8 cellular contexts compared by ENCODE assay signal in the genomic region with DNA sequence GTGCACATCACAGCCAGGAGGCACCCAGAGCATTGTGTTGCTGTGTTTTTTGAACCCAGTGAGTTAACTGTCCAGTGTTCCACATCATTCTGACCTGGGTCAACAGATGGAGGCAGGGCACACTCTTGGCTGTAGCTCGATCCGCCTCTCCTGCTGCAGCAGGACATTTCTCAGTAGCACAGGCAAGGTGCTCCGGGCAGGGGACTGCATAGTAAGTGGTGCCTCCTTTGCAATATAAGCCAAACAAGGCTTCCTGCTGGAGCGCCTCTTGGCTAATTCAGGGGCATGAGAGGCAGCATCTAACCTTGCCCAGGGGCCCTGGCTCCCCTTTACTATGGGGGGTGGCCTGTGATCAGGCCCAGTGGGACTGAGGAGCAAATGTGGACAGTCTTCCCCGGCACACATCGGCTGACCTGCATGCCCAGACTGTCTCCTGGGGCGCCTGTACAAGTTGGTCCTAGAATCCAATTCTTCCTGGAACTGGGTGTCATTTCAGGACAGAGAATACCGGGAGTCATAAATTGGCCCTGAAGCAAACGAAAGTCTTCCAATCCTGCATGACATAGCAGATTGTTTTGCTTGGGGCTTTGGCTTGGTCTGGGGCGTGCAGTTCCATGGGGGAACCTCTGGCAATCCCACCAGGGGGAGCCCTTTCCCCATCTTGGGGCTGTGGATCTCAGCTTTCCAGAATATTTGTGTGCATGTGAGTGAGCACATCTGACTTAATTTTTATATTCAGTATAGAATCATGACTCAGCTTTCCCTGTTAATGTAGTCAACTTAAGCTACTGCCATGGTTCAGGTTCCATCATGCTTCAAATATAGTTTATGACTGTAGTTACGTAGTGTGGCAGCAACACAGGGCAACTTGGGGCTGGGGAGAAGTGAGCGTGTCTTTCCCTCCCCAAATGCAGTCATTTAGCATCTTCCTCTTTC. TPM values are rescaled to one million over a fixed set of nuclear protein-coding genes. Genes with fewer than 3 reads are reported as not detected.
DNase-seq lines count a peak whose midpoint lies in the region; ATAC-seq, FAIRE-seq and TF ChIP-seq lines count a peak whose summit lies in the region.

No MANE protein-coding gene starts in this region.

- no peaks in the 10 kb centered on the region for H3K9me3 Mint-ChIP-seq in CD4-positive, alpha-beta T cell
- H3K9me3 Mint-ChIP-seq in activated T-cell treated with anti-CD3 and anti-CD28 coated beads, Interleukin-2, amount 50 U/mL, for 4 hours: no peaks in the 10 kb centered on the region

- H3K27me3 Mint-ChIP-seq in CD4-positive, alpha-beta T cell: no peaks in the 10 kb centered on the region
- no peaks in the 10 kb centered on the region for H3K27me3 Mint-ChIP-seq in activated T-cell treated with anti-CD3 and anti-CD28 coated beads, Interleukin-2, amount 50 U/mL, for 4 hours (ENCODE audit: low read depth)

- peak; percentile 64 to 85 (median 76) for DNase-seq in CD4-positive, alpha-beta T cell
- DNase-seq in HTR-8/SVneo (ENCODE audit: insufficient read length, low spot score) (peak; percentile 87), esophagus muscularis mucosa (ENCODE audit: extremely low spot score) (peak; percentile 97)
- DNase-seq in activated T-cell treated with anti-CD3 and anti-CD28 coated beads, Interleukin-2, amount 50 U/mL, for 4 hours: peak; percentile 85
- DNase-seq in stimulated activated CD8-positive, alpha-beta memory T cell treated with anti-CD3 and anti-CD28 coated beads, Interleukin-4, amount 100 ng/mL, for 24 hours (ENCODE audit: low read depth): peak; percentile 72

- no peaks in the 10 kb centered on the region for H3K36me3 ChIP-seq in esophagus muscularis mucosa
- H3K36me3 ChIP-seq in muscle layer of duodenum (ENCODE audit: control insufficient read depth in 1 of 2, insufficient read depth in 2 of 2, low read length in 2 of 2): no peaks in the 10 kb centered on the region

- TF ChIP-seq POLR2A in esophagus muscularis mucosa (IDR thresholded peaks at IDR 0.05; ENCODE audit: low read depth): no peak

- peak overlapping the region; percentile 91 for H3K27ac Mint-ChIP-seq in CD4-positive, alpha-beta T cell

- TF ChIP-seq EP300 in esophagus muscularis mucosa (IDR thresholded peaks at IDR 0.05): peak; percentile 75

- H3K4me1 ChIP-seq in esophagus muscularis mucosa (peaks cover 12 to 33% (median 25%) of the 10 kb centered on the region in 4 donors), muscle layer of duodenum (ENCODE audit: control insufficient read depth in 1 of 2, insufficient read depth in 2 of 2, low read length in 2 of 2) (peaks cover 6 to 21% of the 10 kb centered on the region in 2 donors)

- CTCF ChIA-PET in CD4-positive, alpha-beta T cell (lab: Charles Lee): interaction anchor here (0.6 to 2.9 kb wide), 28 partner anchors 8 to 697 kb away, joined by 3 to 17 read pairs (median 3); a partner anchor contains a TSS

- peaks cover 29% of the 10 kb centered on the region for H3K36me3 Mint-ChIP-seq in CD4-positive, alpha-beta T cell (ENCODE audit: low read depth)
- H3K36me3 Mint-ChIP-seq in activated T-cell treated with anti-CD3 and anti-CD28 coated beads, Interleukin-2, amount 50 U/mL, for 4 hours (ENCODE audit: insufficient read depth): peaks cover 9% of the 10 kb centered on the region

- ATAC-seq in CD4-positive, alpha-beta T cell (ENCODE audit: poor library complexity): peak; percentile 84
- peak; percentile 83 to 84 for ATAC-seq in activated T-cell treated with anti-CD3 and anti-CD28 coated beads, Interleukin-2, amount 50 U/mL, for 4 hours
- no peak for ATAC-seq in HG02610 (IDR thresholded peaks at IDR 0.05; ENCODE audit: unreplicated experiment)

- peak overlapping the region; percentile 92 for H3K4me3 Mint-ChIP-seq in CD4-positive, alpha-beta T cell
- H3K4me3 Mint-ChIP-seq in activated T-cell treated with anti-CD3 and anti-CD28 coated beads, Interleukin-2, amount 50 U/mL, for 4 hours: peak overlapping the region; percentile 91

- 75% methylated on average over 2 of the region's 12 CpGs for WGBS in esophagus muscularis mucosa

- POLR2A ChIA-PET in CD4-positive, alpha-beta T cell (lab: Charles Lee): interaction anchor here (0.6 to 3.5 kb wide), 9 partner anchors 35 to 251 kb away, joined by 3 to 13 read pairs (median 5); a partner anchor contains a TSS

- no peaks in the 10 kb centered on the region for H3K27me3 ChIP-seq in CD4-positive, alpha-beta T cell (ENCODE audit: control insufficient read depth, insufficient read depth, low read length)
- no peaks in the 10 kb centered on the region for H3K27me3 ChIP-seq in esophagus muscularis mucosa
- no peaks in the 10 kb centered on the region for H3K27me3 ChIP-seq in muscle layer of duodenum (ENCODE audit: low read depth, low read length)

- TF ChIP-seq CTCF in CD4-positive, alpha-beta T cell (IDR thresholded peaks at IDR 0.05): peak; percentile 82
- peak; percentile 92 to 97 (median 95) for TF ChIP-seq CTCF in esophagus muscularis mucosa (IDR thresholded peaks at IDR 0.05)

- no peak overlapping the region for H3K27ac ChIP-seq in CD4-positive, alpha-beta T cell (ENCODE audit: low read depth, low read length)
- H3K27ac ChIP-seq in esophagus muscularis mucosa (replicated peaks in 1 of 4) (peak overlapping the region; percentile 54 to 85 (median 74)), muscle layer of duodenum (ENCODE audit: low read length) (peak overlapping the region; percentile 39)

- H3K4me1 Mint-ChIP-seq in CD4-positive, alpha-beta T cell (ENCODE audit: low read depth): peaks cover 79% of the 10 kb centered on the region
- peaks cover 80% of the 10 kb centered on the region for H3K4me1 Mint-ChIP-seq in activated T-cell treated with anti-CD3 and anti-CD28 coated beads, Interleukin-2, amount 50 U/mL, for 4 hours (ENCODE audit: low read depth)

- no peaks in the 10 kb centered on the region for H3K9me3 ChIP-seq in CD4-positive, alpha-beta T cell (ENCODE audit: control insufficient read depth, low read length)
- H3K9me3 ChIP-seq in esophagus muscularis mucosa (no peaks in the 10 kb centered on the region), muscle layer of duodenum (ENCODE audit: control insufficient read depth in 1 of 2, low read length in 2 of 2) (no peaks in the 10 kb centered on the region)

- intact Hi-C loops in CD4-positive, alpha-beta T cell (cut with DNase I, micrococcal nuclease): loop anchor here (1.0 to 5.0 kb wide), 6 partner anchors 49 to 259 kb away; a partner anchor contains a TSS
- intact Hi-C loops in esophagus muscularis mucosa (cut with DNase I): loop anchor here (1.0 to 5.0 kb wide), 2 partner anchors 49 to 254 kb away; no protein-coding TSS in a partner anchor

- FAIRE-seq in HTR-8/SVneo (lab: Jason Lieb, UNC): peak; percentile 51

- H3K4me3 ChIP-seq in esophagus muscularis mucosa (peak overlapping the region in 2 of 4 donors; percentile 12 to 16), muscle layer of duodenum (ENCODE audit: low read depth in 1 of 2, low read length in 2 of 2) (peak overlapping the region; percentile 17 to 34)

TF ChIP-seq in PFSK-1, 5 proteins besides CTCF, POLR2A, EP300 and RAD21:
- TF ChIP-seq TAF1 (IDR thresholded peaks at IDR 0.05; ENCODE audit: borderline replicate concordance, insufficient read depth, low read length): no peak
- TF ChIP-seq FOXP2 (optimal IDR thresholded peaks at IDR 0.05; ENCODE audit: borderline replicate concordance, extremely low read depth, extremely low read length, insufficient read depth): no peak
- TF ChIP-seq SIN3A (IDR thresholded peaks at IDR 0.05; ENCODE audit: borderline replicate concordance, insufficient read depth, low read length): 0 out of 2 replicates have a peak, but pooled peaks have one; percentile 26
- no peak for TF ChIP-seq POLR2AphosphoS5 (IDR thresholded peaks at IDR 0.05; ENCODE audit: low read depth, low read length)
- TF ChIP-seq, protein P1, sequence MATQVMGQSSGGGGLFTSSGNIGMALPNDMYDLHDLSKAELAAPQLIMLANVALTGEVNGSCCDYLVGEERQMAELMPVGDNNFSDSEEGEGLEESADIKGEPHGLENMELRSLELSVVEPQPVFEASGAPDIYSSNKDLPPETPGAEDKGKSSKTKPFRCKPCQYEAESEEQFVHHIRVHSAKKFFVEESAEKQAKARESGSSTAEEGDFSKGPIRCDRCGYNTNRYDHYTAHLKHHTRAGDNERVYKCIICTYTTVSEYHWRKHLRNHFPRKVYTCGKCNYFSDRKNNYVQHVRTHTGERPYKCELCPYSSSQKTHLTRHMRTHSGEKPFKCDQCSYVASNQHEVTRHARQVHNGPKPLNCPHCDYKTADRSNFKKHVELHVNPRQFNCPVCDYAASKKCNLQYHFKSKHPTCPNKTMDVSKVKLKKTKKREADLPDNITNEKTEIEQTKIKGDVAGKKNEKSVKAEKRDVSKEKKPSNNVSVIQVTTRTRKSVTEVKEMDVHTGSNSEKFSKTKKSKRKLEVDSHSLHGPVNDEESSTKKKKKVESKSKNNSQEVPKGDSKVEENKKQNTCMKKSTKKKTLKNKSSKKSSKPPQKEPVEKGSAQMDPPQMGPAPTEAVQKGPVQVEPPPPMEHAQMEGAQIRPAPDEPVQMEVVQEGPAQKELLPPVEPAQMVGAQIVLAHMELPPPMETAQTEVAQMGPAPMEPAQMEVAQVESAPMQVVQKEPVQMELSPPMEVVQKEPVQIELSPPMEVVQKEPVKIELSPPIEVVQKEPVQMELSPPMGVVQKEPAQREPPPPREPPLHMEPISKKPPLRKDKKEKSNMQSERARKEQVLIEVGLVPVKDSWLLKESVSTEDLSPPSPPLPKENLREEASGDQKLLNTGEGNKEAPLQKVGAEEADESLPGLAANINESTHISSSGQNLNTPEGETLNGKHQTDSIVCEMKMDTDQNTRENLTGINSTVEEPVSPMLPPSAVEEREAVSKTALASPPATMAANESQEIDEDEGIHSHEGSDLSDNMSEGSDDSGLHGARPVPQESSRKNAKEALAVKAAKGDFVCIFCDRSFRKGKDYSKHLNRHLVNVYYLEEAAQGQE (IDR thresholded peaks at IDR 0.05; ENCODE audit: insufficient read depth in 1 of 2, low read depth in 2 of 2, low read length in 2 of 2): no peak

RNA-seq across cellular contexts. Expression of a gene that starts 56.0 kb away (rescaled TPM):
- 1 to 10 TPM; 6.5 to 6.6 TPM for total RNA-seq in CD4-positive, alpha-beta T cell
- polyA plus RNA-seq in PFSK-1 (2012; ENCODE audit: insufficient read length, low read depth): 21.1 TPM
- total RNA-seq in activated T-cell treated with anti-CD3 and anti-CD28 coated beads, Interleukin-2, amount 50 U/mL, for 4 hours: 10 to 100 TPM; 13.9 to 23.1 (median 14.2) TPM
- total RNA-seq in esophagus muscularis mucosa: 10 to 100 TPM; 10.4 to 37.9 (median 23.3) TPM
